Comparison of ENCODE assay signal across 1 cellular context in the genomic region with DNA sequence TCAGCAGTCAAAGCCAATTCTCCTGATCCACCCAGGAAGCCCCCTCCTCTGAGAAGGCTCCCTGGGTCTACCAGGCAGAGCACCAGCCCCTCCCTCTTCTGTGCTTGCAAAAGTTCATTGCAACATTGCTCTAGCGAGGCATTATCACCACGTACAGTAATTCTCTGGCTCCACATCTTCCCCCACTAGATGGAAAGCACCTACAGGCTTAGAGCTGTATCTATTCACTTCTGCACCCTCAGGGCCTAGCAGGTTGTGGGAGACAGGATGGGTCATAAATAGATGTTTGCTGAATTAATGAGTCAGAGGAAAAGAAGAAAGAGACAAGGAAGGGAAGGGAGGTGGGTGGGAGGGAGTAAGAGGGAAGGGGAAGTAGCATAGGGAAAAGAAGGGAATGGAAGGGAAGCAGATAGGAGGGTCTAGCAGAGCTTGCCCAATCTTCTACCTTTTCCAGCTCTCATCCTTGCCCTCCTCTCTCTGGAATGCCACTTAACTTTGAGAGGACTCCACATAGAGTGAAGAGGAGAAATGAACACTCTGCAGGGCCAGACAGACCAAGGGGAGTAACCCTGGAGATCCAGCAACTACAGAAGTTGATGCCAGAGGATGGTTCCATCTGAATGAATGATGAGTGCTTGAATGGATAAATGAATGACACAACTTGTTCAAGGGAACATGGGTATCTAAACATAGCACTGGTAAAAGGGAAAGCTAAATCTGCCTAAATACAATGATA.
A peak's percentile ranks its signal among the peaks of the same experiment; 100 is the strongest.
TF ChIP-seq lines count a peak whose summit lies in the region.

No MANE protein-coding gene starts in this region.

TF ChIP-seq in K562, 482 proteins besides CTCF, POLR2A, EP300 and RAD21:
- TF ChIP-seq, protein P1, sequence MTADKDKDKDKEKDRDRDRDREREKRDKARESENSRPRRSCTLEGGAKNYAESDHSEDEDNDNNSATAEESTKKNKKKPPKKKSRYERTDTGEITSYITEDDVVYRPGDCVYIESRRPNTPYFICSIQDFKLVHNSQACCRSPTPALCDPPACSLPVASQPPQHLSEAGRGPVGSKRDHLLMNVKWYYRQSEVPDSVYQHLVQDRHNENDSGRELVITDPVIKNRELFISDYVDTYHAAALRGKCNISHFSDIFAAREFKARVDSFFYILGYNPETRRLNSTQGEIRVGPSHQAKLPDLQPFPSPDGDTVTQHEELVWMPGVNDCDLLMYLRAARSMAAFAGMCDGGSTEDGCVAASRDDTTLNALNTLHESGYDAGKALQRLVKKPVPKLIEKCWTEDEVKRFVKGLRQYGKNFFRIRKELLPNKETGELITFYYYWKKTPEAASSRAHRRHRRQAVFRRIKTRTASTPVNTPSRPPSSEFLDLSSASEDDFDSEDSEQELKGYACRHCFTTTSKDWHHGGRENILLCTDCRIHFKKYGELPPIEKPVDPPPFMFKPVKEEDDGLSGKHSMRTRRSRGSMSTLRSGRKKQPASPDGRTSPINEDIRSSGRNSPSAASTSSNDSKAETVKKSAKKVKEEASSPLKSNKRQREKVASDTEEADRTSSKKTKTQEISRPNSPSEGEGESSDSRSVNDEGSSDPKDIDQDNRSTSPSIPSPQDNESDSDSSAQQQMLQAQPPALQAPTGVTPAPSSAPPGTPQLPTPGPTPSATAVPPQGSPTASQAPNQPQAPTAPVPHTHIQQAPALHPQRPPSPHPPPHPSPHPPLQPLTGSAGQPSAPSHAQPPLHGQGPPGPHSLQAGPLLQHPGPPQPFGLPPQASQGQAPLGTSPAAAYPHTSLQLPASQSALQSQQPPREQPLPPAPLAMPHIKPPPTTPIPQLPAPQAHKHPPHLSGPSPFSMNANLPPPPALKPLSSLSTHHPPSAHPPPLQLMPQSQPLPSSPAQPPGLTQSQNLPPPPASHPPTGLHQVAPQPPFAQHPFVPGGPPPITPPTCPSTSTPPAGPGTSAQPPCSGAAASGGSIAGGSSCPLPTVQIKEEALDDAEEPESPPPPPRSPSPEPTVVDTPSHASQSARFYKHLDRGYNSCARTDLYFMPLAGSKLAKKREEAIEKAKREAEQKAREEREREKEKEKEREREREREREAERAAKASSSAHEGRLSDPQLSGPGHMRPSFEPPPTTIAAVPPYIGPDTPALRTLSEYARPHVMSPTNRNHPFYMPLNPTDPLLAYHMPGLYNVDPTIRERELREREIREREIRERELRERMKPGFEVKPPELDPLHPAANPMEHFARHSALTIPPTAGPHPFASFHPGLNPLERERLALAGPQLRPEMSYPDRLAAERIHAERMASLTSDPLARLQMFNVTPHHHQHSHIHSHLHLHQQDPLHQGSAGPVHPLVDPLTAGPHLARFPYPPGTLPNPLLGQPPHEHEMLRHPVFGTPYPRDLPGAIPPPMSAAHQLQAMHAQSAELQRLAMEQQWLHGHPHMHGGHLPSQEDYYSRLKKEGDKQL (CRISPR knock-in tag; IDR thresholded peaks at IDR 0.05; ENCODE audit: borderline replicate concordance), result no peak
- 0 out of 2 replicates have a peak, but pooled peaks have one; percentile 31 for TF ChIP-seq CEBPB (tag; IDR thresholded peaks at IDR 0.05)
- TF ChIP-seq ZFP36 (IDR thresholded peaks at IDR 0.05; ENCODE audit: low read depth, low read length, partially characterized antibody), result peak; percentile 21
- no peak for TF ChIP-seq CCNT2 (IDR thresholded peaks at IDR 0.05; ENCODE audit: borderline replicate concordance, extremely low read depth, insufficient read length, low read depth, low read length)
